Comparison of ENCODE assay signal across 8 cellular contexts in the genomic region with DNA sequence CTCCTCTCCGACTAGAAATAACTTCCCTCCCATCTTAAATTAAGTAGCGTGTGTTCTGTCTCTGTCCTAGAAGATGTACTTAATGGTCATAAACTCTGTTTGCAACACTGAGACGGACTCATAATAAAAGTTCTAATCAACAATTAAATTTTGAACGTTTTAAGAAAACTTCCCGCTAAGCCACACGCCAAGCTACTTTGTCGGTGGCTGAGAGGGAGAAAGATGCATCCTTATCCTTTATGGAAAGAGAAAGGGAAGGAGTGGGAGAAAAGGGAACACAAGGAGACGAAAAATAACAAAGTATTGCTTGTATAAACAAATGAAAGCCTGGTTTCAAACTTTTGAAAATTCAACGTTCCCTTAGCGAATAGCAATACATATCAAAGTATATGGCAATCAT. TPM values are rescaled to one million over a fixed set of nuclear protein-coding genes. Genes with fewer than 3 reads are reported as not detected.
DNase-seq lines count a peak whose midpoint lies in the region; ATAC-seq and TF ChIP-seq lines count a peak whose summit lies in the region.

No MANE protein-coding gene starts in this region.

- TF ChIP-seq POLR2A in prostate gland (IDR thresholded peaks at IDR 0.05): no peak

- H3K4me1 ChIP-seq in OCI-LY1 (ENCODE audit: insufficient read depth, low read length, severe bottlenecking) (peaks cover 16% of the 10 kb centered on the region), prostate gland (replicated peaks) (no peaks in the 10 kb centered on the region)

- H3K79me2 ChIP-seq in OCI-LY1 (ENCODE audit: insufficient read depth, low read length): no peaks in the 10 kb centered on the region

- CTCF ChIA-PET in GM10248 (lab: Yijun Ruan, JAX): no interaction called here

- no peaks in the 10 kb centered on the region for H4K20me1 ChIP-seq in OCI-LY1 (ENCODE audit: insufficient read depth, low read length)

- H3K27ac Mint-ChIP-seq in endothelial cell (ENCODE audit: unreplicated experiment): peak overlapping the region; percentile 91

- H3K27ac ChIP-seq in OCI-LY1 (ENCODE audit: low read depth, low read length, poor library complexity, severe bottlenecking) (no peak overlapping the region), prostate gland (peak overlapping the region in 1 of 2 donors; percentile 64)

- no peaks in the 10 kb centered on the region for H3K9me3 Mint-ChIP-seq in endothelial cell (ENCODE audit: unreplicated experiment)

- H2AFZ ChIP-seq in OCI-LY1 (ENCODE audit: low read length): no peak overlapping the region

- peaks cover 5% of the 10 kb centered on the region; the same call in 1 of the 2 replicates for H3K27me3 ChIP-seq in OCI-LY1 (ENCODE audit: insufficient read depth, low read length)
- no peaks in the 10 kb centered on the region for H3K27me3 ChIP-seq in prostate gland (replicated peaks; ENCODE audit: insufficient read depth)

- no peaks in the 10 kb centered on the region for H3K27me3 Mint-ChIP-seq in endothelial cell (ENCODE audit: unreplicated experiment)

- DNase-seq in GM12865 (ENCODE audit: low read depth) (no peak), endothelial cell (ENCODE audit: low spot score) (no peak), prostate gland (ENCODE audit: low spot score) (no peak), NCI-H446 (lab: John Stamatoyannopoulos, UW) (no peak), posterior vena cava (ENCODE audit: low spot score) (no peak), GM10248 (ENCODE audit: extremely low spot score) (no peak)

- H3K4me3 Mint-ChIP-seq in endothelial cell (ENCODE audit: unreplicated experiment): peak overlapping the region; percentile 97

- H3K9me2 ChIP-seq in OCI-LY1 (ENCODE audit: low read depth, low read length): no peaks in the 10 kb centered on the region

- intact Hi-C loops in prostate gland (cut with DNase I) (no loop called here), posterior vena cava (cut with DNase I) (loop anchor here in 1 of 2 donors (10.0 kb wide), 1 partner anchor 114 kb away; the partner anchor contains the start of gene ACTL6A)

- WGBS in prostate gland: 5% methylated on average over 10 of the region's 10 CpGs

- ATAC-seq in HG03460 (IDR thresholded peaks at IDR 0.05; ENCODE audit: unreplicated experiment): no peak

- POLR2A ChIA-PET in GM10248 (lab: Yijun Ruan, JAX): no interaction called here

- TF ChIP-seq CTCF in GM12865 (IDR thresholded peaks at IDR 0.05; ENCODE audit: insufficient read depth, low read depth, low read length, missing control alignments) (no peak), OCI-LY1 (IDR thresholded peaks at IDR 0.05; ENCODE audit: low read length) (no peak), endothelial cell (IDR thresholded peaks at IDR 0.05; ENCODE audit: unreplicated experiment) (no peak), prostate gland (IDR thresholded peaks at IDR 0.05) (no peak), GM10248 (IDR thresholded peaks at IDR 0.05; ENCODE audit: control extremely low read depth, extremely low read depth, low read depth, missing control alignments) (no peak)

- H3K36me3 Mint-ChIP-seq in endothelial cell (ENCODE audit: low read depth, unreplicated experiment): peaks cover 13% of the 10 kb centered on the region

- peaks cover 36% of the 10 kb centered on the region for H3K4me1 Mint-ChIP-seq in endothelial cell (ENCODE audit: unreplicated experiment)

- no peaks in the 10 kb centered on the region for H3F3A ChIP-seq in OCI-LY1 (ENCODE audit: insufficient read depth, low read length)

- peak overlapping the region; percentile 59 for H3K4me2 ChIP-seq in OCI-LY1 (ENCODE audit: low read length)

- H3K4me3 ChIP-seq in GM12865 (ENCODE audit: low read depth, low read length): peak overlapping the region; percentile 81
- peak overlapping the region; percentile 60 for H3K4me3 ChIP-seq in OCI-LY1 (ENCODE audit: low read depth, low read length, poor library complexity, severe bottlenecking)
- peak overlapping the region; percentile 45 to 59 for H3K4me3 ChIP-seq in prostate gland

- H3K9ac ChIP-seq in OCI-LY1 (ENCODE audit: low read length): no peak overlapping the region

- H3K9me3 ChIP-seq in OCI-LY1 (ENCODE audit: low read length) (no peaks in the 10 kb centered on the region), prostate gland (no peaks in the 10 kb centered on the region)

- no peaks in the 10 kb centered on the region for H3K36me3 ChIP-seq in OCI-LY1 (ENCODE audit: insufficient read depth, low read length)
- no peaks in the 10 kb centered on the region for H3K36me3 ChIP-seq in prostate gland

RNA-seq across cellular contexts. Expression of gene GNB4, which starts 0.9 kb away (rescaled TPM):
- total RNA-seq in endothelial cell (ENCODE audit: unreplicated experiment): 66.9 TPM
- total RNA-seq in prostate gland: 10 to 100 TPM in 1 of 2 donors, 1 to 10 TPM in 1; 6.3 to 11.9 TPM
- 10 to 100 TPM; 59.0 to 66.6 TPM for total RNA-seq in posterior vena cava
